In the genomic region with DNA sequence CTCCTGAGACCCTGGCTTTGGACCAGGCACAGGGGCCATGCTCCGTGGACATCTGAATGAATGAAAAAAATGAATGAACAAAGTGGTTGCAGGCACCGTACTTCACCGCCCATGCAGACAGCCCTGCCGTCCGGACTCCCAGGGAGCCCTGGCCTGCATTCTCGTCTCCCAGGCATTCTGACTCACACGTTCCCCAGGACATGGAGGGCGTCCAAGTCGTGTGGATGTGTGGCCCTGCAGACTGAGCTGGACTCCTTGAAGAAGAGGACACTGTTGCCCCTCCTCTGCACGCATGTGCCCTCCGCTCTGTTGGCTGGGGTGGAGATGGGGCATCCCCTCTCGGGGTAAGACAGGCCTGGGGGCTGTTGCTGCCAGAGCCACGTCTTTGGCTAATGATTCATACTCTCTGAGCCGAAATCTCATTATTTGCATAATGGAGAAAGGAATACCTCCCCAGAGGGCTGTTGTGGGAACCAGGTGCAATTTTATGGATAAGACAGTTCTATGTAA, we compare ENCODE assay signal across 9 cellular contexts. TPM values are rescaled to one million over a fixed set of nuclear protein-coding genes. Genes with fewer than 3 reads are reported as not detected.
DNase-seq lines count a peak whose midpoint lies in the region; ATAC-seq, FAIRE-seq and TF ChIP-seq lines count a peak whose summit lies in the region.
"Had no signal": no experiment of that assay in that cellular context is flagged by ENCODE, and none has a peak within 500 bp of the region (broad histone marks: within the 10 kb centered on the region; RNA-seq: fewer than 3 reads in every experiment).

No MANE protein-coding gene starts in this region.

- H3K27ac ChIP-seq in brain microvascular endothelial cell = peak overlapping the region; percentile 63

- in situ Hi-C loops in brain microvascular endothelial cell (cut with HindIII; ENCODE audit: low pct_ligation_motif_present, low sequenced_read_pairs) = no loop called here

- peak; percentile 86 for DNase-seq in A172 (ENCODE audit: low spot score)
- peak; percentile 76 for DNase-seq in HS-5 (ENCODE audit: low read depth)
- DNase-seq in brain microvascular endothelial cell = peak; percentile 90
- peak; percentile 39 for DNase-seq in medulla oblongata (ENCODE audit: extremely low spot score)
- no peak for DNase-seq in GM19239 (ENCODE audit: insufficient read length, low spot score)
- DNase-seq in SKM-1 treated with dmso at 0.1 percent for 144 hours (lab: John Stamatoyannopoulos, UW; ENCODE audit: unreplicated experiment) = no peak
- no peak for DNase-seq in activated T-helper 1 cell treated with anti-CD3 and anti-CD28 coated beads, Interleukin-12 subunit alpha, Interleukin-12 subunit beta, Interleukin-2, Interleukin-4 antibody, amounts not matched to agents 30 ng/mL and 10 ng/mL and 1 ng/mL, durations not matched to agents 14 hours and 24 hours and 36 hours (ENCODE audit: low spot score)
- DNase-seq: DND-41 had no signal

- H3K36me3 ChIP-seq in brain microvascular endothelial cell (replicated peaks) = no peaks in the 10 kb centered on the region

- H3K4me3 ChIP-seq in brain microvascular endothelial cell (ENCODE audit: low read depth, low read length) = no peak overlapping the region

- FAIRE-seq in GM19239 (lab: Jason Lieb, UNC) = no peak

- intact Hi-C loops in activated T-helper 1 cell treated with anti-CD3 and anti-CD28 coated beads, Interleukin-12 subunit alpha, Interleukin-12 subunit beta, Interleukin-2, Interleukin-4 antibody, amounts not matched to agents 30 ng/mL and 10 ng/mL and 1 ng/mL, durations not matched to agents 14 hours and 24 hours and 36 hours (cut with micrococcal nuclease) = no loop called here

- H3K36me3 Mint-ChIP-seq in activated T-helper 1 cell treated with anti-CD3 and anti-CD28 coated beads, Interleukin-12 subunit alpha, Interleukin-12 subunit beta, Interleukin-2, Interleukin-4 antibody, amounts not matched to agents 30 ng/mL and 10 ng/mL and 1 ng/mL, durations not matched to agents 14 hours and 24 hours and 36 hours (ENCODE audit: low read depth) = peaks cover 2% of the 10 kb centered on the region

- no peak overlapping the region for H3K4me3 Mint-ChIP-seq in activated T-helper 1 cell treated with anti-CD3 and anti-CD28 coated beads, Interleukin-12 subunit alpha, Interleukin-12 subunit beta, Interleukin-2, Interleukin-4 antibody, amounts not matched to agents 30 ng/mL and 10 ng/mL and 1 ng/mL, durations not matched to agents 14 hours and 24 hours and 36 hours

- peaks cover 4% of the 10 kb centered on the region for H3K27me3 Mint-ChIP-seq in activated T-helper 1 cell treated with anti-CD3 and anti-CD28 coated beads, Interleukin-12 subunit alpha, Interleukin-12 subunit beta, Interleukin-2, Interleukin-4 antibody, amounts not matched to agents 30 ng/mL and 10 ng/mL and 1 ng/mL, durations not matched to agents 14 hours and 24 hours and 36 hours (ENCODE audit: insufficient read depth)

- ATAC-seq in GM18520 (IDR thresholded peaks at IDR 0.05; ENCODE audit: unreplicated experiment) = no peak

- H3K9me3 Mint-ChIP-seq in activated T-helper 1 cell treated with anti-CD3 and anti-CD28 coated beads, Interleukin-12 subunit alpha, Interleukin-12 subunit beta, Interleukin-2, Interleukin-4 antibody, amounts not matched to agents 30 ng/mL and 10 ng/mL and 1 ng/mL, durations not matched to agents 14 hours and 24 hours and 36 hours = peaks cover 5% of the 10 kb centered on the region

- no peak overlapping the region for H3K27ac Mint-ChIP-seq in activated T-helper 1 cell treated with anti-CD3 and anti-CD28 coated beads, Interleukin-12 subunit alpha, Interleukin-12 subunit beta, Interleukin-2, Interleukin-4 antibody, amounts not matched to agents 30 ng/mL and 10 ng/mL and 1 ng/mL, durations not matched to agents 14 hours and 24 hours and 36 hours

- no peaks in the 10 kb centered on the region for H3K27me3 ChIP-seq in brain microvascular endothelial cell (replicated peaks)

- H3K4me1 Mint-ChIP-seq in activated T-helper 1 cell treated with anti-CD3 and anti-CD28 coated beads, Interleukin-12 subunit alpha, Interleukin-12 subunit beta, Interleukin-2, Interleukin-4 antibody, amounts not matched to agents 30 ng/mL and 10 ng/mL and 1 ng/mL, durations not matched to agents 14 hours and 24 hours and 36 hours (ENCODE audit: low read depth) = no peaks in the 10 kb centered on the region

- no peak for TF ChIP-seq CTCF in brain microvascular endothelial cell (IDR thresholded peaks at IDR 0.05; ENCODE audit: low read depth, low read length, missing control alignments)

RNA-seq across cellular contexts. Expression of gene RTL6, which starts 49.7 kb away (rescaled TPM):
- total RNA-seq in A172 (2014; rRNA removed; shearing (Covaris generic)) = 15.8 and 16.6 TPM in 2 replicates
- total RNA-seq in activated T-helper 1 cell treated with anti-CD3 and anti-CD28 coated beads, Interleukin-12 subunit alpha, Interleukin-12 subunit beta, Interleukin-2, Interleukin-4 antibody, amounts not matched to agents 30 ng/mL and 10 ng/mL and 1 ng/mL, durations not matched to agents 14 hours and 24 hours and 36 hours = 7.3 and 7.4 TPM in 2 replicates

Comparison
In these comparisons a context has a peak if more than half of its experiments do, and no peak if none do; other contexts are left out.
1. DNase-seq: peak in A172 (single experiment), HS-5 (single experiment), brain microvascular endothelial cell (single experiment) and medulla oblongata (single experiment); none in GM19239 (single experiment), SKM-1 treated with dmso at 0.1 percent for 144 hours (single experiment) and activated T-helper 1 cell treated with anti-CD3 and anti-CD28 coated beads, Interleukin-12 subunit alpha, Interleukin-12 subunit beta, Interleukin-2, Interleukin-4 antibody, amounts not matched to agents 30 ng/mL and 10 ng/mL and 1 ng/mL, durations not matched to agents 14 hours and 24 hours and 36 hours (single experiment).